Comparison of ENCODE assay signal across 18 cellular contexts in the genomic region with DNA sequence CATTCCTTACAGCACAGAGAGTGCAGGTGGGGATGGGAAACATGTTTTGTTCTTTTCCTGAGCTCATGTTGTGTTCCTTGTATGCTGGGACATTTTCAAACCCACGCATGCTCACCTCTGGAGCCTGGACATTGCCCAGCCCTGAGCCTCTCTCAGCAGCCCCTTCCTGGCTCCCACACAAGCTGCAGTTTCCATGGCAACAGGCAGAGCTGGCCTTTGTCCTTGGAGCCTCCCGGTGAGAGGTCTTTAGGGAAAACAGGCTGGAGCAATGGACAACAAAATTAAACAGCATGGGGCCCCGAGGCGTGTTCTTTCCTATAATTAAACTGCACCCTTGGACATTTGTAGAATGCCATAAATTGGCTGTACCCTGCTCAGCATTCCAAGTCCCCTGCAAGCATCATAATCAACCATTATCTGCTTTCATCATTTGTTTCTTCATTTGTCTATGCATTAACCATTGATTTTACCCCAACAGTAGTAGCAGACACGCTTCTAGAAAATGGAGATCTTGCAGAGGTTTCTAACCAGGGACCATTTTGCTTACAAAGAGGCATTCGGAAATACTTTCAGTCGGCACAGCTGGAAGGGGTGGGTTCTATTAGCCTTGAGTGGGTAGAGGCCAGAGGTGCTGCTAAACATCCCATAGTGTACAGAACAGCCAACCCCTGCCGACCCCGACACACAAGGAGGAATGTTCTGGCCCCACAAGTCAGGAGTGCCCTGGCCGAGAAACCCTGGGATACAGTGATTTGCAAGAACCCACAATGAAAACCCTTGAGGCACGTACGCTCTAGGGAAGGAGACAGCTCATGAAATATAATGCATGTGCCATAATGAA.
"Had no signal": no experiment of that assay in that cellular context is flagged by ENCODE, and none has a peak within 500 bp of the region (broad histone marks: within the 10 kb centered on the region; RNA-seq: fewer than 3 reads in every experiment).

No MANE protein-coding gene starts in this region.

- H3K4me1 ChIP-seq: prostate gland had no signal

- H3K27me3 Mint-ChIP-seq: activated CD4-positive, alpha-beta T cell treated with anti-CD3 and anti-CD28 coated beads for 36 hours; activated CD8-positive, alpha-beta T cell treated with anti-CD3 and anti-CD28 coated beads for 36 hours; memory B cell; stimulated activated naive CD8-positive, alpha-beta T cell treated with anti-CD3 and anti-CD28 coated beads, Interleukin-15, amount 100 ng/mL, for 72 hours had no signal

- H3K36me3 ChIP-seq: esophagus muscularis mucosa, prostate gland had no signal

- H3K4me1 Mint-ChIP-seq: activated CD4-positive, alpha-beta T cell treated with anti-CD3 and anti-CD28 coated beads for 36 hours; memory B cell; natural killer cell; stimulated activated naive CD8-positive, alpha-beta T cell treated with anti-CD3 and anti-CD28 coated beads, Interleukin-15, amount 100 ng/mL, for 72 hours had no signal

- ATAC-seq: activated CD4-positive, alpha-beta T cell treated with anti-CD3 and anti-CD28 coated beads for 36 hours; activated CD8-positive, alpha-beta T cell treated with anti-CD3 and anti-CD28 coated beads for 36 hours; activated naive CD4-positive, alpha-beta T cell treated with anti-CD3 and anti-CD28 coated beads, Interleukin-2, amount 50 U/mL, for 72 hours; left ventricle myocardium superior; natural killer cell; sciatic nerve; stimulated activated naive CD8-positive, alpha-beta T cell treated with anti-CD3 and anti-CD28 coated beads, Interleukin-15, amount 100 ng/mL, for 72 hours had no signal

- H3K27ac Mint-ChIP-seq: activated CD4-positive, alpha-beta T cell treated with anti-CD3 and anti-CD28 coated beads for 36 hours; activated CD8-positive, alpha-beta T cell treated with anti-CD3 and anti-CD28 coated beads for 36 hours; activated naive CD4-positive, alpha-beta T cell treated with anti-CD3 and anti-CD28 coated beads, Interleukin-2, amount 50 U/mL, for 72 hours; memory B cell; natural killer cell; stimulated activated naive CD8-positive, alpha-beta T cell treated with anti-CD3 and anti-CD28 coated beads, Interleukin-15, amount 100 ng/mL, for 72 hours had no signal

- H3K9me3 ChIP-seq: prostate gland had no signal

- H3K4me3 ChIP-seq: esophagus muscularis mucosa, prostate gland had no signal

- H3K4me3 Mint-ChIP-seq: activated CD4-positive, alpha-beta T cell treated with anti-CD3 and anti-CD28 coated beads for 36 hours; activated CD8-positive, alpha-beta T cell treated with anti-CD3 and anti-CD28 coated beads for 36 hours; memory B cell; natural killer cell; stimulated activated naive CD8-positive, alpha-beta T cell treated with anti-CD3 and anti-CD28 coated beads, Interleukin-15, amount 100 ng/mL, for 72 hours had no signal

- H3K27ac ChIP-seq: esophagus muscularis mucosa, prostate gland had no signal

- DNase-seq: activated CD4-positive, alpha-beta T cell treated with anti-CD3 and anti-CD28 coated beads for 36 hours; activated CD8-positive, alpha-beta memory T cell treated with anti-CD3 and anti-CD28 coated beads, Interleukin-2, amount 50 U/mL, for 4 hours; activated CD8-positive, alpha-beta T cell treated with anti-CD3 and anti-CD28 coated beads for 36 hours; activated effector memory CD4-positive, alpha-beta T cell treated with anti-CD3 and anti-CD28 coated beads, Interleukin-2, amount 50 U/mL, for 16 hours; activated T-cell treated with anti-CD3 and anti-CD28 coated beads, Interleukin-2, amount 50 U/mL, for 48 hours; amniotic stem cell; cortex of kidney; effector CD4-positive, alpha-beta T cell; kidney; left ventricle myocardium superior; natural killer cell; occipital lobe; stimulated activated naive CD8-positive, alpha-beta T cell treated with anti-CD3 and anti-CD28 coated beads, Interleukin-15, amount 100 ng/mL, for 72 hours had no signal

- H3K36me3 Mint-ChIP-seq: natural killer cell had no signal
